In genomic region chr2:46296216-46296839, GRCh38 we compare ENCODE assay signal across 8 cellular contexts. TPM values are rescaled to one million over a fixed set of nuclear protein-coding genes. Genes with fewer than 3 reads are reported as not detected.
DNase-seq lines count a peak whose midpoint lies in the region; ATAC-seq, FAIRE-seq and TF ChIP-seq lines count a peak whose summit lies in the region.

No MANE protein-coding gene starts in this region.

- CTCF ChIA-PET in activated CD8-positive, alpha-beta memory T cell treated with anti-CD3 and anti-CD28 coated beads, Interleukin-2, amount 10 ng/mL, durations not matched to agents 7 days and 5 days (lab: Charles Lee) = interaction anchor here (1.5 to 3.5 kb wide), 2 partner anchors 71 to 283 kb away, joined by 5 to 11 read pairs; no protein-coding TSS in a partner anchor

- TF ChIP-seq CTCF in fibroblast of villous mesenchyme (IDR thresholded peaks at IDR 0.05; ENCODE audit: insufficient read depth, low read depth, low read length) = no peak
- no peak for TF ChIP-seq CTCF in neural crest cell (conservative IDR thresholded peaks at IDR 0.05)

- peak; percentile 87 for DNase-seq in CD1c-positive myeloid dendritic cell (ENCODE audit: extremely low spot score)
- peak; percentile 45 for DNase-seq in activated CD8-positive, alpha-beta memory T cell treated with anti-CD3 and anti-CD28 coated beads, Interleukin-2, amount 10 ng/mL, durations not matched to agents 7 days and 5 days
- DNase-seq in fibroblast of villous mesenchyme (ENCODE audit: low read depth) = no peak
- no peak for DNase-seq in neural crest cell (ENCODE audit: low read depth, low spot score)
- no peak for DNase-seq in urothelium cell line (ENCODE audit: low spot score)
- no peak for DNase-seq in GM19240 (ENCODE audit: insufficient read length, low spot score)

- ATAC-seq in HG03342 (IDR thresholded peaks at IDR 0.05; ENCODE audit: unreplicated experiment) = peak; percentile 10
- no peak for ATAC-seq in activated CD8-positive, alpha-beta memory T cell treated with anti-CD3 and anti-CD28 coated beads, Interleukin-2, amount 10 ng/mL, durations not matched to agents 7 days and 5 days
- ATAC-seq in HG02623 (IDR thresholded peaks at IDR 0.05; ENCODE audit: unreplicated experiment) = no peak

- FAIRE-seq in urothelium cell line (lab: Jason Lieb, UNC) = no peak

- no peak overlapping the region for H3K27ac Mint-ChIP-seq in activated CD8-positive, alpha-beta memory T cell treated with anti-CD3 and anti-CD28 coated beads, Interleukin-2, amount 10 ng/mL, durations not matched to agents 7 days and 5 days
- H3K27ac Mint-ChIP-seq in neural crest cell (ENCODE audit: unreplicated experiment) = no peak overlapping the region

- H3K4me3 Mint-ChIP-seq in activated CD8-positive, alpha-beta memory T cell treated with anti-CD3 and anti-CD28 coated beads, Interleukin-2, amount 10 ng/mL, durations not matched to agents 7 days and 5 days = peak overlapping the region; percentile 64
- H3K4me3 Mint-ChIP-seq in neural crest cell = peak overlapping the region; percentile 70

- peak overlapping the region; percentile 62 for H3K4me3 ChIP-seq in fibroblast of villous mesenchyme (ENCODE audit: low read depth, low read length)

- peaks cover 9% of the 10 kb centered on the region for H3K36me3 Mint-ChIP-seq in activated CD8-positive, alpha-beta memory T cell treated with anti-CD3 and anti-CD28 coated beads, Interleukin-2, amount 10 ng/mL, durations not matched to agents 7 days and 5 days
- H3K36me3 Mint-ChIP-seq in neural crest cell (ENCODE audit: low read depth) = no peaks in the 10 kb centered on the region

- no peaks in the 10 kb centered on the region for H3K9me3 Mint-ChIP-seq in activated CD8-positive, alpha-beta memory T cell treated with anti-CD3 and anti-CD28 coated beads, Interleukin-2, amount 10 ng/mL, durations not matched to agents 7 days and 5 days (ENCODE audit: low read depth)
- no peaks in the 10 kb centered on the region for H3K9me3 Mint-ChIP-seq in neural crest cell

- H3K4me1 Mint-ChIP-seq in activated CD8-positive, alpha-beta memory T cell treated with anti-CD3 and anti-CD28 coated beads, Interleukin-2, amount 10 ng/mL, durations not matched to agents 7 days and 5 days = peaks cover 38% of the 10 kb centered on the region
- H3K4me1 Mint-ChIP-seq in neural crest cell = peaks cover 22% of the 10 kb centered on the region

- H3K27me3 Mint-ChIP-seq in activated CD8-positive, alpha-beta memory T cell treated with anti-CD3 and anti-CD28 coated beads, Interleukin-2, amount 10 ng/mL, durations not matched to agents 7 days and 5 days = peaks cover 68% of the 10 kb centered on the region
- H3K27me3 Mint-ChIP-seq in neural crest cell (ENCODE audit: low read depth) = peaks cover 91% of the 10 kb centered on the region

RNA-seq across cellular contexts. Expression of gene EPAS1, which starts 0.9 kb away (rescaled TPM):
- total RNA-seq in activated CD8-positive, alpha-beta memory T cell treated with anti-CD3 and anti-CD28 coated beads, Interleukin-2, amount 10 ng/mL, durations not matched to agents 7 days and 5 days = 10 to 100 TPM; 15.6 to 42.5 TPM
- total RNA-seq in fibroblast of villous mesenchyme (124 and 132 TPM in 2 replicates), neural crest cell (0.14 and 0.27 TPM in 2 replicates)

Comparison
In these comparisons a context has a peak if more than half of its experiments do, and no peak if none do; other contexts are left out.
1. DNase-seq: peak in CD1c-positive myeloid dendritic cell (single experiment) and activated CD8-positive, alpha-beta memory T cell treated with anti-CD3 and anti-CD28 coated beads, Interleukin-2, amount 10 ng/mL, durations not matched to agents 7 days and 5 days (single experiment); none in fibroblast of villous mesenchyme (single experiment), neural crest cell (single experiment), urothelium cell line (single experiment) and GM19240 (single experiment).
2. RNA of gene EPAS1, which starts 0.9 kb away (total RNA-seq): 124 to 132 TPM in fibroblast of villous mesenchyme and 15.6 to 42.5 TPM in activated CD8-positive, alpha-beta memory T cell treated with anti-CD3 and anti-CD28 coated beads, Interleukin-2, amount 10 ng/mL, durations not matched to agents 7 days and 5 days; 0.14 to 0.27 TPM in neural crest cell; every median in the first group is over 10 times any median in the second.